In genomic region chr5:80990971-80991370, GRCh38 we compare ENCODE assay signal across 23 cellular contexts. TPM values are rescaled to one million over a fixed set of nuclear protein-coding genes. Genes with fewer than 3 reads are reported as not detected.
DNase-seq lines count a peak whose midpoint lies in the region; ATAC-seq, FAIRE-seq and TF ChIP-seq lines count a peak whose summit lies in the region.
"Had no signal": no experiment of that assay in that cellular context is flagged by ENCODE, and none has a peak within 500 bp of the region (broad histone marks: within the 10 kb centered on the region; RNA-seq: fewer than 3 reads in every experiment).

No MANE protein-coding gene starts in this region.

- H3K4me2 ChIP-seq in HepG2 (ENCODE audit: low read depth, low read length) (no peak overlapping the region), PC-9 (peak overlapping the region; percentile 52)
- H3K4me2 ChIP-seq: SK-N-SH had no signal

- no peak for FAIRE-seq in HepG2 (lab: Jason Lieb, UNC)
- peak; percentile 63 for FAIRE-seq in urothelium cell line (lab: Jason Lieb, UNC)
- FAIRE-seq: K562, TTC549 had no signal

- H3K27ac ChIP-seq in HepG2 (ENCODE audit: extremely low read length, insufficient read depth, low read length) (no peak overlapping the region), right lobe of liver (no peak overlapping the region), PC-9 (peak overlapping the region; percentile 57)
- H3K27ac ChIP-seq: C4-2B, sigmoid colon, upper lobe of left lung had no signal

- TF ChIP-seq RAD21 in HepG2 (CRISPR knock-in tag; IDR thresholded peaks at IDR 0.05), result no peak

- DNase-seq in HepG2 (ENCODE audit: low spot score), result peak; percentile 20
- no peak for DNase-seq in right lobe of liver
- DNase-seq in PC-9, result peak; percentile 34 to 89
- DNase-seq in urothelium cell line (ENCODE audit: low spot score), result no peak
- no peak for DNase-seq in NCI-H69 (lab: John Stamatoyannopoulos, UW)
- DNase-seq in AG08395 (ENCODE audit: low spot score), result no peak
- DNase-seq in hippocampal formation (lab: John Stamatoyannopoulos, UW), result no peak
- DNase-seq: activated CD4-positive, alpha-beta T cell treated with anti-CD3 and anti-CD28 coated beads for 4 hours; dermis blood vessel endothelial cell; DMS153; erythroblast; glutamatergic neuron; naive B cell; NCI-H1092 treated with DMSO at 0.1 percent for 48 hours; sigmoid colon; SK-N-SH; stimulated activated CD4-positive, alpha-beta T cell treated with anti-CD3 and anti-CD28 coated beads, Interleukin-1b, Interleukin-23, amount 100 ng/mL, for 48 hours; stimulated activated naive CD8-positive, alpha-beta T cell treated with anti-CD3 and anti-CD28 coated beads, Interleukin-15, Interleukin-2, amounts not matched to agents 100 U/mL and 50 U/mL, for 24 hours; upper lobe of left lung had no signal

- no peak for TF ChIP-seq POLR2A in HepG2 (IDR thresholded peaks at IDR 0.05; ENCODE audit: insufficient read depth in 1 of 2, low read depth in 2 of 2, low read length in 2 of 2)
- no peak for TF ChIP-seq POLR2A in right lobe of liver (IDR thresholded peaks at IDR 0.05)

- intact Hi-C loops in HepG2 (cut with micrococcal nuclease; ENCODE audit: unreplicated experiment), result no loop called here
- intact Hi-C loops in right lobe of liver (cut with DNase I), result no loop called here
- intact Hi-C loops in PC-9 (cut with micrococcal nuclease; ENCODE audit: unreplicated experiment), result no loop called here

- H4K20me1 ChIP-seq in HepG2 (ENCODE audit: insufficient read depth, low read length) (no peaks in the 10 kb centered on the region; the same call in 1 of the 2 replicates), PC-9 (ENCODE audit: insufficient read depth) (no peaks in the 10 kb centered on the region)

- H3K36me3 ChIP-seq in HepG2 (replicated peaks in 1 of 2; ENCODE audit: control insufficient read depth in 1 of 2, insufficient read depth in 2 of 2, low read length in 2 of 2) (no peaks in the 10 kb centered on the region), right lobe of liver (no peaks in the 10 kb centered on the region), PC-9 (ENCODE audit: low read depth) (no peaks in the 10 kb centered on the region)
- H3K36me3 ChIP-seq: sigmoid colon, upper lobe of left lung had no signal

- ATAC-seq in HepG2 (peak; percentile 24; the same call in 1 of the 3 replicates), right lobe of liver (no peak), esophagus mucosa (peak; percentile 64)
- ATAC-seq: K562; stimulated activated naive CD8-positive, alpha-beta T cell treated with anti-CD3 and anti-CD28 coated beads, Interleukin-15, Interleukin-2, amounts not matched to agents 100 U/mL and 50 U/mL, for 24 hours had no signal

- peaks cover 60% of the 10 kb centered on the region for H3K4me1 ChIP-seq in HepG2 (ENCODE audit: insufficient read depth, low read length)
- H3K4me1 ChIP-seq in right lobe of liver, result no peaks in the 10 kb centered on the region
- H3K4me1 ChIP-seq in PC-9 (replicated peaks; ENCODE audit: insufficient read depth), result peaks cover 27% of the 10 kb centered on the region
- H3K4me1 ChIP-seq: sigmoid colon, upper lobe of left lung had no signal

- H3K9me3 ChIP-seq in HepG2 (ENCODE audit: low read length), result no peaks in the 10 kb centered on the region
- H3K9me3 ChIP-seq in right lobe of liver, result no peaks in the 10 kb centered on the region
- no peaks in the 10 kb centered on the region for H3K9me3 ChIP-seq in PC-9 (ENCODE audit: insufficient read depth, low read depth)
- H3K9me3 ChIP-seq: sigmoid colon, SK-N-SH, upper lobe of left lung had no signal

- no peak for TF ChIP-seq EP300 in HepG2 (IDR thresholded peaks at IDR 0.05; ENCODE audit: low read depth in 2 of 2, low read length in 2 of 2)
- TF ChIP-seq EP300 in HepG2 (CRISPR knock-in tag; IDR thresholded peaks at IDR 0.05; ENCODE audit: borderline replicate concordance), result no peak

- H3K27me3 ChIP-seq in HepG2 (ENCODE audit: control insufficient read depth in 1 of 2, insufficient read depth in 2 of 2, low read length in 2 of 2), result no peaks in the 10 kb centered on the region
- H3K27me3 ChIP-seq in right lobe of liver, result no peaks in the 10 kb centered on the region
- no peaks in the 10 kb centered on the region for H3K27me3 ChIP-seq in PC-9 (ENCODE audit: insufficient read depth, low read depth)
- H3K27me3 ChIP-seq: sigmoid colon, upper lobe of left lung had no signal

- H3K4me3 ChIP-seq in HepG2 (replicated peaks in 1 of 3; ENCODE audit: insufficient read depth in 1 of 3, low read depth in 2 of 3, low read length in 3 of 3), result no peak overlapping the region
- no peak overlapping the region for H3K4me3 ChIP-seq in right lobe of liver
- no peak overlapping the region for H3K4me3 ChIP-seq in PC-9
- H3K4me3 ChIP-seq: K562, sigmoid colon, upper lobe of left lung had no signal

- peaks cover 23% of the 10 kb centered on the region for H3F3A ChIP-seq in PC-9 (ENCODE audit: insufficient read depth, low read depth)

- H3K79me2 ChIP-seq in HepG2 (ENCODE audit: insufficient read depth, low read length) (peaks cover 80% of the 10 kb centered on the region), PC-9 (ENCODE audit: low read depth) (no peaks in the 10 kb centered on the region)

- no peak overlapping the region for H3K9ac ChIP-seq in HepG2 (ENCODE audit: insufficient read depth, low read depth, low read length)
- H3K9ac ChIP-seq: SK-N-SH had no signal

- H3K9me2 ChIP-seq in PC-9 (ENCODE audit: insufficient read depth), result no peaks in the 10 kb centered on the region
- H3K9me2 ChIP-seq: SK-N-SH had no signal

- in situ Hi-C loops in HepG2 (cut with HindIII; ENCODE audit: extremely low pct_ligation_motif_present, low pct_unique_long_range_greater_than_20kb), result no loop called here

- BruUV-seq in HepG2 (replicated peaks; lab: Mats Ljungman, UMichigan) (no TSS peak), PC-9 (replicated peaks; lab: Mats Ljungman, UMichigan) (no TSS peak)

- POLR2A ChIA-PET in HepG2 (lab: Yijun Ruan, JAX) (no interaction called here), PC-9 (lab: Charles Lee; ENCODE audit: unreplicated experiment) (no interaction called here)

- TF ChIP-seq CTCF in HepG2 (CRISPR knock-in tag; IDR thresholded peaks at IDR 0.05) (no peak), right lobe of liver (IDR thresholded peaks at IDR 0.05) (no peak), PC-9 (conservative IDR thresholded peaks at IDR 0.05) (no peak)

- no peak overlapping the region for H2AFZ ChIP-seq in HepG2 (ENCODE audit: low read length)
- no peak overlapping the region for H2AFZ ChIP-seq in PC-9

- 100% methylated on average over 1 of the region's 1 CpG for WGBS in HepG2 (ENCODE audit: low lambda C conversion rate)
- no CpG with 5 or more reads among the region's 1 CpG for WGBS in right lobe of liver (ENCODE audit: insufficient coverage, low coverage, low lambda C conversion rate, missing lambda C conversion rate)

- CTCF ChIA-PET in HepG2 (lab: Yijun Ruan, JAX; ENCODE audit: low intra/inter-chr PET ratio, low total read pairs) (no interaction called here), PC-9 (lab: Charles Lee) (no interaction called here)

TF ChIP-seq in HepG2, 621 proteins besides CTCF, POLR2A, EP300 and RAD21 (continues in another document):
- peak; percentile 18; the same call in 1 of the 2 replicates for TF ChIP-seq CEBPB (IDR thresholded peaks at IDR 0.05; ENCODE audit: borderline replicate concordance, low read depth, low read length)
- TF ChIP-seq FOSL2 (CRISPR knock-in tag; IDR thresholded peaks at IDR 0.05), result peak; percentile 84
- TF ChIP-seq ARID3A (IDR thresholded peaks at IDR 0.05; ENCODE audit: low read depth, low read length), result no peak
- TF ChIP-seq MXD1 (CRISPR knock-in tag; IDR thresholded peaks at IDR 0.05), result no peak

RNA-seq across cellular contexts. Expression of gene RASGRF2, which starts 30.8 kb away (rescaled TPM):
- total RNA-seq in HepG2 (2016; rRNA removed; fragmentation: Illumina TruSeq; extraction: Trizol) (23.6 and 24.6 TPM in 2 replicates), right lobe of liver (under 1 TPM; 0.20 to 0.61 (median 0.36) TPM), PC-9 (2021) (0.10 and 0.48 TPM in 2 replicates), esophagus mucosa (1.1 TPM)
- 28.7 and 29.4 TPM in 2 replicates for total RNA-seq in HepG2 (2016; cell fraction: cytosol; rRNA removed; fragmentation: Illumina TruSeq; extraction: Trizol; ENCODE audit: low read depth)
- total RNA-seq in HepG2 (2016; cell fraction: insoluble cytoplasmic fraction; rRNA removed; fragmentation: Illumina TruSeq; extraction: Trizol), result 21.9 and 24.2 TPM in 2 replicates
- 29.6 and 33.7 TPM in 2 replicates for total RNA-seq in HepG2 (2016; cell fraction: membrane; rRNA removed; fragmentation: Illumina TruSeq; extraction: Trizol)
- total RNA-seq in HepG2 (2016; cell fraction: nucleus; rRNA removed; fragmentation: Illumina TruSeq; extraction: Trizol), result 27.7 and 35.4 TPM in 2 replicates
- 21.0 and 29.0 TPM in 2 replicates for polyA plus RNA-seq in HepG2 (2011; rRNA removed)
- polyA plus RNA-seq in HepG2 (2011; cell fraction: cytosol; rRNA removed), result 16.4 and 17.4 TPM in 2 replicates
- polyA plus RNA-seq in HepG2 (2011; cell fraction: nucleus; rRNA removed), result 33.0 and 40.3 TPM in 2 replicates
- 16.3 and 20.9 TPM in 2 replicates for polyA plus RNA-seq in HepG2 (2012)
- 3.9 and 4.1 TPM in 2 replicates for polyA plus RNA-seq in HepG2 (2016; cell fraction: cytosol; fragmentation: Illumina TruSeq; extraction: Trizol; ENCODE audit: low read depth)
- 21.6 and 22.6 TPM in 2 replicates for polyA plus RNA-seq in HepG2 (2016; cell fraction: insoluble cytoplasmic fraction; fragmentation: Illumina TruSeq; extraction: Trizol; ENCODE audit: low read depth)
- 11.4 and 12.7 TPM in 2 replicates for polyA plus RNA-seq in HepG2 (2016; cell fraction: membrane; fragmentation: Illumina TruSeq; extraction: Trizol; ENCODE audit: low read depth)
- 28.8 and 31.1 TPM in 2 replicates for polyA plus RNA-seq in HepG2 (2016; cell fraction: nucleus; fragmentation: Illumina TruSeq; extraction: Trizol; ENCODE audit: insufficient read depth, low read depth)
- 0.05 and 56.0 TPM in 2 replicates for polyA minus RNA-seq in HepG2 (2011; rRNA and poly(A)+ RNA removed; ENCODE audit: low replicate concordance)
- 23.4 and 24.9 TPM in 2 replicates for polyA minus RNA-seq in HepG2 (2011; cell fraction: cytosol; rRNA and poly(A)+ RNA removed)
- polyA minus RNA-seq in HepG2 (2011; cell fraction: nucleus; rRNA and poly(A)+ RNA removed), result 104 and 113 TPM in 2 replicates

Comparison
In these comparisons a context has a peak if more than half of its experiments do, and no peak if none do; other contexts are left out.
1. ATAC-seq: peak in HepG2 (single experiment) and esophagus mucosa (single experiment); none in right lobe of liver (0 of 4).
2. DNase-seq: peak in HepG2 (single experiment) and PC-9 (2 of 2); none in right lobe of liver (0 of 3), urothelium cell line (single experiment), NCI-H69 (single experiment), AG08395 (single experiment) and hippocampal formation (0 of 2).
3. RNA of gene RASGRF2, which starts 30.8 kb away (total RNA-seq): 21.9 to 35.4 TPM in HepG2; 1.1 TPM in esophagus mucosa (single experiment), 0.10 to 0.48 TPM in PC-9 and 0.20 to 0.61 TPM in right lobe of liver; every median in the first group is over 10 times any median in the second.